Comparison of ENCODE assay signal across 23 cellular contexts in the genomic region with DNA sequence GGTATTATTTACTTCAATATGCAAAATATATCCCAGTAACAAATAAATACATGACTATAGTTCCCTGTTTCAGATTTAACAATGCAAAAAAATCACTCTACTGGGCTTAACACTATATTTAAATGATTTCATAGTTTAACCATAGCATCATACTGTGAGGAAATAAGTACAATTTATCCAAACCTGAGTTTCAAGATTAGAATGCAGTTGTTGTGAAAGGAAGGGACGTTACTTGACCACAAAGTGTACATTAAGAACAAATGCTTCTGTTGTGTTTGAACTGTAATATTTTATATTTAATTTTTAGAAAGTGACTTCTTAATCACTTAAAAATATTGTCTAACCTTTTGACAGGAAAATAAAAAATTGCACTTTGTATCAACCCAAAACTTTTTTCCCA.
"Had no signal": no experiment of that assay in that cellular context is flagged by ENCODE, and none has a peak within 500 bp of the region (broad histone marks: within the 10 kb centered on the region; RNA-seq: fewer than 3 reads in every experiment).

No MANE protein-coding gene starts in this region.

- H3K9ac ChIP-seq: neural progenitor cell, parathyroid adenoma had no signal

- H3K27ac ChIP-seq: heart right ventricle, neural progenitor cell, parathyroid adenoma, prostate gland, sigmoid colon, stomach, thyroid gland, vagina had no signal

- H3K4me2 ChIP-seq: neural progenitor cell had no signal

- H3K4me1 ChIP-seq: heart right ventricle, neural progenitor cell, parathyroid adenoma, prostate gland, sigmoid colon, stomach, thyroid gland, vagina had no signal

- H3K9me3 ChIP-seq: prostate gland, sigmoid colon, stomach, thyroid gland, vagina had no signal

- H3K4me3 ChIP-seq: heart right ventricle, lung, neural progenitor cell, prostate gland, sigmoid colon, stomach, thyroid gland, vagina had no signal

- H3K27me3 ChIP-seq: heart right ventricle, neural progenitor cell, sigmoid colon, stomach, thyroid gland, vagina had no signal

- H2AFZ ChIP-seq: neural progenitor cell, parathyroid adenoma had no signal

- DNase-seq: cortex of kidney; effector memory CD8-positive, alpha-beta T cell; foreskin melanocyte; glutamatergic neuron; heart right ventricle; hippocampal formation; islet precursor cell; kidney glomerular epithelial cell; midbrain; naive thymus-derived CD4-positive, alpha-beta T cell; right cardiac atrium; sigmoid colon; stimulated activated CD4-positive, alpha-beta T cell treated with anti-CD3 and anti-CD28 coated beads, Interleukin-2, amount 100 ng/mL, for 24 hours; stimulated activated CD4-positive, alpha-beta T cell treated with anti-CD3 and anti-CD28 coated beads, Interleukin-4, amount 100 ng/mL, for 24 hours; stimulated activated naive CD4-positive, alpha-beta T cell treated with Interleukin-2 at 50 U/mL for 16 hours; stomach; thyroid gland; trophoblast cell had no signal

- H3K36me3 ChIP-seq: heart right ventricle, neural progenitor cell, prostate gland, sigmoid colon, stomach, thyroid gland, vagina had no signal
